ENCODE assay signal across 1 cellular context in genomic region chr14:29028973-29029582, GRCh38.
TF ChIP-seq lines count a peak whose summit lies in the region.

No MANE protein-coding gene starts in this region.

TF ChIP-seq in HepG2, 621 proteins besides CTCF, POLR2A, EP300 and RAD21 (continued from another document and continues in another):
- TF ChIP-seq, protein P1, sequence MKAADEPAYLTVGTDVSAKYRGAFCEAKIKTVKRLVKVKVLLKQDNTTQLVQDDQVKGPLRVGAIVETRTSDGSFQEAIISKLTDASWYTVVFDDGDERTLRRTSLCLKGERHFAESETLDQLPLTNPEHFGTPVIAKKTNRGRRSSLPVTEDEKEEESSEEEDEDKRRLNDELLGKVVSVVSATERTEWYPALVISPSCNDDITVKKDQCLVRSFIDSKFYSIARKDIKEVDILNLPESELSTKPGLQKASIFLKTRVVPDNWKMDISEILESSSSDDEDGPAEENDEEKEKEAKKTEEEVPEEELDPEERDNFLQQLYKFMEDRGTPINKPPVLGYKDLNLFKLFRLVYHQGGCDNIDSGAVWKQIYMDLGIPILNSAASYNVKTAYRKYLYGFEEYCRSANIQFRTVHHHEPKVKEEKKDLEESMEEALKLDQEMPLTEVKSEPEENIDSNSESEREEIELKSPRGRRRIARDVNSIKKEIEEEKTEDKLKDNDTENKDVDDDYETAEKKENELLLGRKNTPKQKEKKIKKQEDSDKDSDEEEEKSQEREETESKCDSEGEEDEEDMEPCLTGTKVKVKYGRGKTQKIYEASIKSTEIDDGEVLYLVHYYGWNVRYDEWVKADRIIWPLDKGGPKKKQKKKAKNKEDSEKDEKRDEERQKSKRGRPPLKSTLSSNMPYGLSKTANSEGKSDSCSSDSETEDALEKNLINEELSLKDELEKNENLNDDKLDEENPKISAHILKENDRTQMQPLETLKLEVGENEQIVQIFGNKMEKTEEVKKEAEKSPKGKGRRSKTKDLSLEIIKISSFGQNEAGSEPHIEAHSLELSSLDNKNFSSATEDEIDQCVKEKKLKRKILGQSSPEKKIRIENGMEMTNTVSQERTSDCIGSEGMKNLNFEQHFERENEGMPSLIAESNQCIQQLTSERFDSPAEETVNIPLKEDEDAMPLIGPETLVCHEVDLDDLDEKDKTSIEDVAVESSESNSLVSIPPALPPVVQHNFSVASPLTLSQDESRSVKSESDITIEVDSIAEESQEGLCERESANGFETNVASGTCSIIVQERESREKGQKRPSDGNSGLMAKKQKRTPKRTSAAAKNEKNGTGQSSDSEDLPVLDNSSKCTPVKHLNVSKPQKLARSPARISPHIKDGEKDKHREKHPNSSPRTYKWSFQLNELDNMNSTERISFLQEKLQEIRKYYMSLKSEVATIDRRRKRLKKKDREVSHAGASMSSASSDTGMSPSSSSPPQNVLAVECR (CRISPR knock-in tag; IDR thresholded peaks at IDR 0.05; ENCODE audit: borderline replicate concordance): peak; percentile 69; the same call in 1 of the 2 replicates
- TF ChIP-seq, protein P2, sequence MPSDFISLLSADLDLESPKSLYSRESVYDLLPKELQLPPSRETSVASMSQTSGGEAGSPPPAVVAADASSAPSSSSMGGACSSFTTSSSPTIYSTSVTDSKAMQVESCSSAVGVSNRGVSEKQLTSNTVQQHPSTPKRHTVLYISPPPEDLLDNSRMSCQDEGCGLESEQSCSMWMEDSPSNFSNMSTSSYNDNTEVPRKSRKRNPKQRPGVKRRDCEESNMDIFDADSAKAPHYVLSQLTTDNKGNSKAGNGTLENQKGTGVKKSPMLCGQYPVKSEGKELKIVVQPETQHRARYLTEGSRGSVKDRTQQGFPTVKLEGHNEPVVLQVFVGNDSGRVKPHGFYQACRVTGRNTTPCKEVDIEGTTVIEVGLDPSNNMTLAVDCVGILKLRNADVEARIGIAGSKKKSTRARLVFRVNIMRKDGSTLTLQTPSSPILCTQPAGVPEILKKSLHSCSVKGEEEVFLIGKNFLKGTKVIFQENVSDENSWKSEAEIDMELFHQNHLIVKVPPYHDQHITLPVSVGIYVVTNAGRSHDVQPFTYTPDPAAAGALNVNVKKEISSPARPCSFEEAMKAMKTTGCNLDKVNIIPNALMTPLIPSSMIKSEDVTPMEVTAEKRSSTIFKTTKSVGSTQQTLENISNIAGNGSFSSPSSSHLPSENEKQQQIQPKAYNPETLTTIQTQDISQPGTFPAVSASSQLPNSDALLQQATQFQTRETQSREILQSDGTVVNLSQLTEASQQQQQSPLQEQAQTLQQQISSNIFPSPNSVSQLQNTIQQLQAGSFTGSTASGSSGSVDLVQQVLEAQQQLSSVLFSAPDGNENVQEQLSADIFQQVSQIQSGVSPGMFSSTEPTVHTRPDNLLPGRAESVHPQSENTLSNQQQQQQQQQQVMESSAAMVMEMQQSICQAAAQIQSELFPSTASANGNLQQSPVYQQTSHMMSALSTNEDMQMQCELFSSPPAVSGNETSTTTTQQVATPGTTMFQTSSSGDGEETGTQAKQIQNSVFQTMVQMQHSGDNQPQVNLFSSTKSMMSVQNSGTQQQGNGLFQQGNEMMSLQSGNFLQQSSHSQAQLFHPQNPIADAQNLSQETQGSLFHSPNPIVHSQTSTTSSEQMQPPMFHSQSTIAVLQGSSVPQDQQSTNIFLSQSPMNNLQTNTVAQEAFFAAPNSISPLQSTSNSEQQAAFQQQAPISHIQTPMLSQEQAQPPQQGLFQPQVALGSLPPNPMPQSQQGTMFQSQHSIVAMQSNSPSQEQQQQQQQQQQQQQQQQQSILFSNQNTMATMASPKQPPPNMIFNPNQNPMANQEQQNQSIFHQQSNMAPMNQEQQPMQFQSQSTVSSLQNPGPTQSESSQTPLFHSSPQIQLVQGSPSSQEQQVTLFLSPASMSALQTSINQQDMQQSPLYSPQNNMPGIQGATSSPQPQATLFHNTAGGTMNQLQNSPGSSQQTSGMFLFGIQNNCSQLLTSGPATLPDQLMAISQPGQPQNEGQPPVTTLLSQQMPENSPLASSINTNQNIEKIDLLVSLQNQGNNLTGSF (CRISPR knock-in tag; IDR thresholded peaks at IDR 0.05): no peak
- TF ChIP-seq RFX3 (CRISPR knock-in tag; IDR thresholded peaks at IDR 0.05): no peak; the same call in 1 of the 2 replicates
- peak in 1 of 2 experiments; percentile 77; a peak in 3 of 4 replicates for TF ChIP-seq NR2F1 (CRISPR knock-in tag; IDR thresholded peaks at IDR 0.05)
- TF ChIP-seq ZNF280B (CRISPR knock-in tag; IDR thresholded peaks at IDR 0.05; ENCODE audit: borderline replicate concordance): no peak
- peak; percentile 90; the same call in 1 of the 2 replicates for TF ChIP-seq SNAPC2 (CRISPR knock-in tag; IDR thresholded peaks at IDR 0.05)
- TF ChIP-seq RFX5 (IDR thresholded peaks at IDR 0.05; ENCODE audit: low read depth, low read length): no peak
- TF ChIP-seq IRF9 (CRISPR knock-in tag; IDR thresholded peaks at IDR 0.05; ENCODE audit: borderline replicate concordance): peak; percentile 91; the same call in 1 of the 2 replicates
- peak; percentile 78; the same call in 1 of the 2 replicates for TF ChIP-seq ZNF746 (CRISPR knock-in tag; IDR thresholded peaks at IDR 0.05)
- TF ChIP-seq CERS6 (CRISPR knock-in tag; IDR thresholded peaks at IDR 0.05): no peak
- TF ChIP-seq ZNF850 (CRISPR knock-in tag; conservative IDR thresholded peaks at IDR 0.05): no peak; the same call in 1 of the 2 replicates
- TF ChIP-seq ZNF383 (CRISPR knock-in tag; IDR thresholded peaks at IDR 0.05; ENCODE audit: borderline replicate concordance): no peak
- peak; percentile 68; the same call in 1 of the 2 replicates for TF ChIP-seq TEF (CRISPR knock-in tag; IDR thresholded peaks at IDR 0.05)
- TF ChIP-seq CHD4 (IDR thresholded peaks at IDR 0.05; ENCODE audit: borderline replicate concordance, low read length): 0 out of 2 replicates have a peak, but pooled peaks have one; percentile 12
- peak; percentile 61; the same call in 1 of the 2 replicates for TF ChIP-seq ZNF460 (CRISPR knock-in tag; IDR thresholded peaks at IDR 0.05; ENCODE audit: borderline replicate concordance)
- TF ChIP-seq FIP1L1 (IDR thresholded peaks at IDR 0.05; ENCODE audit: borderline replicate concordance, insufficient read depth, low read depth, low read length): no peak
- no peak for TF ChIP-seq ZNF382 (CRISPR knock-in tag; IDR thresholded peaks at IDR 0.05; ENCODE audit: borderline replicate concordance)
- TF ChIP-seq, protein P3, sequence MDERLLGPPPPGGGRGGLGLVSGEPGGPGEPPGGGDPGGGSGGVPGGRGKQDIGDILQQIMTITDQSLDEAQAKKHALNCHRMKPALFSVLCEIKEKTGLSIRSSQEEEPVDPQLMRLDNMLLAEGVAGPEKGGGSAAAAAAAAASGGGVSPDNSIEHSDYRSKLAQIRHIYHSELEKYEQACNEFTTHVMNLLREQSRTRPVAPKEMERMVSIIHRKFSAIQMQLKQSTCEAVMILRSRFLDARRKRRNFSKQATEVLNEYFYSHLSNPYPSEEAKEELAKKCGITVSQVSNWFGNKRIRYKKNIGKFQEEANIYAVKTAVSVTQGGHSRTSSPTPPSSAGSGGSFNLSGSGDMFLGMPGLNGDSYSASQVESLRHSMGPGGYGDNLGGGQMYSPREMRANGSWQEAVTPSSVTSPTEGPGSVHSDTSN (CRISPR knock-in tag; IDR thresholded peaks at IDR 0.05): peak; percentile 53; the same call in 1 of the 2 replicates
- peak; percentile 97 for TF ChIP-seq SRF (IDR thresholded peaks at IDR 0.05; ENCODE audit: low read depth, low read length)
- TF ChIP-seq ZSCAN25 (CRISPR knock-in tag; IDR thresholded peaks at IDR 0.05): peak; percentile 41; the same call in 1 of the 2 replicates
- TF ChIP-seq KDM4B (CRISPR knock-in tag; IDR thresholded peaks at IDR 0.05): peak; percentile 98
- no peak for TF ChIP-seq PTBP1 (IDR thresholded peaks at IDR 0.05; ENCODE audit: low read depth, low read length, poor library complexity, severe bottlenecking)
- TF ChIP-seq BHLHE40 (IDR thresholded peaks at IDR 0.05; ENCODE audit: low read length): no peak
- TF ChIP-seq THAP8 (CRISPR knock-in tag; IDR thresholded peaks at IDR 0.05; ENCODE audit: borderline replicate concordance): no peak
- TF ChIP-seq SRSF4 (IDR thresholded peaks at IDR 0.05; ENCODE audit: low read depth, low read length, poor library complexity, severe bottlenecking): no peak
- TF ChIP-seq, protein P4, sequence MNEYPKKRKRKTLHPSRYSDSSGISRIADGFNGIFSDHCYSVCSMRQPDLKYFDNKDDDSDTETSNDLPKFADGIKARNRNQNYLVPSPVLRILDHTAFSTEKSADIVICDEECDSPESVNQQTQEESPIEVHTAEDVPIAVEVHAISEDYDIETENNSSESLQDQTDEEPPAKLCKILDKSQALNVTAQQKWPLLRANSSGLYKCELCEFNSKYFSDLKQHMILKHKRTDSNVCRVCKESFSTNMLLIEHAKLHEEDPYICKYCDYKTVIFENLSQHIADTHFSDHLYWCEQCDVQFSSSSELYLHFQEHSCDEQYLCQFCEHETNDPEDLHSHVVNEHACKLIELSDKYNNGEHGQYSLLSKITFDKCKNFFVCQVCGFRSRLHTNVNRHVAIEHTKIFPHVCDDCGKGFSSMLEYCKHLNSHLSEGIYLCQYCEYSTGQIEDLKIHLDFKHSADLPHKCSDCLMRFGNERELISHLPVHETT (CRISPR knock-in tag; conservative IDR thresholded peaks at IDR 0.05): peak; percentile 69; the same call in 1 of the 2 replicates
- TF ChIP-seq SP4 (CRISPR knock-in tag; IDR thresholded peaks at IDR 0.05): peak; percentile 75
- no peak for TF ChIP-seq NR3C1 (CRISPR knock-in tag; IDR thresholded peaks at IDR 0.05)
- no peak for TF ChIP-seq CAMTA2 (CRISPR knock-in tag; IDR thresholded peaks at IDR 0.05; ENCODE audit: borderline replicate concordance)
- peak; percentile 90 for TF ChIP-seq MIER2 (CRISPR knock-in tag; IDR thresholded peaks at IDR 0.05)
- no peak for TF ChIP-seq HMGA1 (CRISPR knock-in tag; conservative IDR thresholded peaks at IDR 0.05)
- peak; percentile 72; the same call in 1 of the 2 replicates for TF ChIP-seq ZNF30 (CRISPR knock-in tag; IDR thresholded peaks at IDR 0.05)
- TF ChIP-seq GRHL1 (CRISPR knock-in tag; conservative IDR thresholded peaks at IDR 0.05): no peak
- peak; percentile 87 for TF ChIP-seq MAFF (IDR thresholded peaks at IDR 0.05; ENCODE audit: low read depth, low read length)
- TF ChIP-seq NFE2L2 (IDR thresholded peaks at IDR 0.05; ENCODE audit: low read length): peak; percentile 50; the same call in 1 of the 2 replicates
- no peak for TF ChIP-seq ZFP82 (CRISPR knock-in tag; IDR thresholded peaks at IDR 0.05; ENCODE audit: borderline replicate concordance)
- no peak; the same call in 1 of the 2 replicates for TF ChIP-seq NRL (CRISPR knock-in tag; IDR thresholded peaks at IDR 0.05; ENCODE audit: borderline replicate concordance)
- TF ChIP-seq ASH2L (IDR thresholded peaks at IDR 0.05; ENCODE audit: insufficient read length, low read depth, low read length): peak; percentile 98
- TF ChIP-seq ZFP62 (CRISPR knock-in tag; IDR thresholded peaks at IDR 0.05): no peak
